In the genomic region with DNA sequence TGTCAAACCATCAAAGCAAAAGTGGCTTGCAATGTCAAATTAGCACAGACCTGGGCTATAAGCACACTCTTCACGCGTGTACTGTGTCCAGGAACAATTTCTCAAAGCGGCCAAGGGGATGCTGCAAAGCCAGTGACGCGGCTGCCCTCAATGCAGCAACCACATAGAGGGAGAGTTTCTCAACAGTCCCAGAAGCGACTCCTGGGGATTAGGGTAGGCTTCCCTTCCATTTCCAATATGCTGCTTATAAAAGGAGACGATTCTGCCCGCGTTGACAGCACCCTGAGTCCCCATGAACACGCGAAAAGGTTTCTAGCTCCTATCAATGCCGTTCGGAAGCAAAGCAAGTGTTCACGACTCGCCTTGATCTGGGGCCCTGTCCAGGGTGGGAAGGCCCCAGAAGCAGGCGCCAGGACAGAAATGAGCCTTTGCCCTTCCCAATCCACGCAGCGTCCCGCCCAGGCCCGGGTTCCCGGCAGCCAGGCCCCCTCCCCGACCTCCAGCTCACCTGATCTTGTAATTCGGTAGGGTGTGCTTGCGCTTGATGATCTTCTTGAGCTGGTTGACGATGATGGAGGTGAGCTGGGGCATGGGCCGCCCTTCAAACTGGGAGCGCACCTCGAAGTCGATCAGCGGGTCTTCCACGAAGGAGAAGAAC, we compare ENCODE assay signal across 1 cellular context.
TF ChIP-seq lines count a peak whose summit lies in the region.

No MANE protein-coding gene starts in this region.

TF ChIP-seq in HepG2, 621 proteins besides CTCF, POLR2A, EP300 and RAD21 (continued from another document and continues in another):
- TF ChIP-seq, protein P1, sequence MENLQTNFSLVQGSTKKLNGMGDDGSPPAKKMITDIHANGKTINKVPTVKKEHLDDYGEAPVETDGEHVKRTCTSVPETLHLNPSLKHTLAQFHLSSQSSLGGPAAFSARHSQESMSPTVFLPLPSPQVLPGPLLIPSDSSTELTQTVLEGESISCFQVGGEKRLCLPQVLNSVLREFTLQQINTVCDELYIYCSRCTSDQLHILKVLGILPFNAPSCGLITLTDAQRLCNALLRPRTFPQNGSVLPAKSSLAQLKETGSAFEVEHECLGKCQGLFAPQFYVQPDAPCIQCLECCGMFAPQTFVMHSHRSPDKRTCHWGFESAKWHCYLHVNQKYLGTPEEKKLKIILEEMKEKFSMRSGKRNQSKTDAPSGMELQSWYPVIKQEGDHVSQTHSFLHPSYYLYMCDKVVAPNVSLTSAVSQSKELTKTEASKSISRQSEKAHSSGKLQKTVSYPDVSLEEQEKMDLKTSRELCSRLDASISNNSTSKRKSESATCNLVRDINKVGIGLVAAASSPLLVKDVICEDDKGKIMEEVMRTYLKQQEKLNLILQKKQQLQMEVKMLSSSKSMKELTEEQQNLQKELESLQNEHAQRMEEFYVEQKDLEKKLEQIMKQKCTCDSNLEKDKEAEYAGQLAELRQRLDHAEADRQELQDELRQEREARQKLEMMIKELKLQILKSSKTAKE (CRISPR knock-in tag; IDR thresholded peaks at IDR 0.05; ENCODE audit: borderline replicate concordance), result no peak
- TF ChIP-seq, protein P2, sequence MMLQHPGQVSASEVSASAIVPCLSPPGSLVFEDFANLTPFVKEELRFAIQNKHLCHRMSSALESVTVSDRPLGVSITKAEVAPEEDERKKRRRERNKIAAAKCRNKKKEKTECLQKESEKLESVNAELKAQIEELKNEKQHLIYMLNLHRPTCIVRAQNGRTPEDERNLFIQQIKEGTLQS (CRISPR knock-in tag; IDR thresholded peaks at IDR 0.05), result no peak
- TF ChIP-seq, protein P3, sequence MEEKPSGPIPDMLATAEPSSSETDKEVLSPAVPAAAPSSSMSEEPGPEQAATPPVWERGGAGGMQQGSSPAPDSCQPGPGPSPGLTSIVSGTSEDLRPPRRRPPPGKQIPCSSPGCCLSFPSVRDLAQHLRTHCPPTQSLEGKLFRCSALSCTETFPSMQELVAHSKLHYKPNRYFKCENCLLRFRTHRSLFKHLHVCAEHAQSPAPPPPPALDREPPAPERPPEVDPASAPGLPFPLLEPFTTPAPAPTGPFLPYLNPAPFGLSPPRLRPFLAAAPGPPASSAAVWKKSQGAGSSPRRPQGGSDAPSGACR (CRISPR knock-in tag; IDR thresholded peaks at IDR 0.05), result no peak
- TF ChIP-seq TAF1 (CRISPR knock-in tag; IDR thresholded peaks at IDR 0.05), result 0 out of 2 replicates have a peak, but pooled peaks have one; percentile 25
- TF ChIP-seq JUN (CRISPR knock-in tag; IDR thresholded peaks at IDR 0.05), result no peak
- TF ChIP-seq ZBTB1 (CRISPR knock-in tag; IDR thresholded peaks at IDR 0.05; ENCODE audit: borderline replicate concordance), result no peak
- TF ChIP-seq, protein P4, sequence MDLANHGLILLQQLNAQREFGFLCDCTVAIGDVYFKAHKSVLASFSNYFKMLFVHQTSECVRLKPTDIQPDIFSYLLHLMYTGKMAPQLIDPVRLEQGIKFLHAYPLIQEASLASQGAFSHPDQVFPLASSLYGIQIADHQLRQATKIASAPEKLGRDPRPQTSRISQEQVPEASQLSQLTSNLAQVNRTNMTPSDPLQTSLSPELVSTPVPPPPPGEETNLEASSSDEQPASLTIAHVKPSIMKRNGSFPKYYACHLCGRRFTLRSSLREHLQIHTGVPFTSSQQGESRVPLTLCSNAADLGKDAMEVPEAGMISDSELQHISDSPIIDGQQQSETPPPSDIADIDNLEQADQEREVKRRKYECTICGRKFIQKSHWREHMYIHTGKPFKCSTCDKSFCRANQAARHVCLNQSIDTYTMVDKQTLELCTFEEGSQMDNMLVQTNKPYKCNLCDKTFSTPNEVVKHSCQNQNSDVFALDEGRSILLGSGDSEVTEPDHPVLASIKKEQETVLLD (CRISPR knock-in tag; IDR thresholded peaks at IDR 0.05; ENCODE audit: low read depth), result no peak
- TF ChIP-seq RXRA (CRISPR knock-in tag; IDR thresholded peaks at IDR 0.05), result no peak
- TF ChIP-seq CBX1 (IDR thresholded peaks at IDR 0.05; ENCODE audit: low read depth), result no peak
- TF ChIP-seq, protein P5, sequence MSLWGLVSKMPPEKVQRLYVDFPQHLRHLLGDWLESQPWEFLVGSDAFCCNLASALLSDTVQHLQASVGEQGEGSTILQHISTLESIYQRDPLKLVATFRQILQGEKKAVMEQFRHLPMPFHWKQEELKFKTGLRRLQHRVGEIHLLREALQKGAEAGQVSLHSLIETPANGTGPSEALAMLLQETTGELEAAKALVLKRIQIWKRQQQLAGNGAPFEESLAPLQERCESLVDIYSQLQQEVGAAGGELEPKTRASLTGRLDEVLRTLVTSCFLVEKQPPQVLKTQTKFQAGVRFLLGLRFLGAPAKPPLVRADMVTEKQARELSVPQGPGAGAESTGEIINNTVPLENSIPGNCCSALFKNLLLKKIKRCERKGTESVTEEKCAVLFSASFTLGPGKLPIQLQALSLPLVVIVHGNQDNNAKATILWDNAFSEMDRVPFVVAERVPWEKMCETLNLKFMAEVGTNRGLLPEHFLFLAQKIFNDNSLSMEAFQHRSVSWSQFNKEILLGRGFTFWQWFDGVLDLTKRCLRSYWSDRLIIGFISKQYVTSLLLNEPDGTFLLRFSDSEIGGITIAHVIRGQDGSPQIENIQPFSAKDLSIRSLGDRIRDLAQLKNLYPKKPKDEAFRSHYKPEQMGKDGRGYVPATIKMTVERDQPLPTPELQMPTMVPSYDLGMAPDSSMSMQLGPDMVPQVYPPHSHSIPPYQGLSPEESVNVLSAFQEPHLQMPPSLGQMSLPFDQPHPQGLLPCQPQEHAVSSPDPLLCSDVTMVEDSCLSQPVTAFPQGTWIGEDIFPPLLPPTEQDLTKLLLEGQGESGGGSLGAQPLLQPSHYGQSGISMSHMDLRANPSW (CRISPR knock-in tag; IDR thresholded peaks at IDR 0.05; ENCODE audit: borderline replicate concordance), result no peak
- TF ChIP-seq ZNF136 (CRISPR knock-in tag; IDR thresholded peaks at IDR 0.05; ENCODE audit: low read depth), result no peak
- no peak for TF ChIP-seq TBL1XR1 (IDR thresholded peaks at IDR 0.05; ENCODE audit: borderline replicate concordance, low read length, partially characterized antibody)
- TF ChIP-seq ZSCAN21 (CRISPR knock-in tag; IDR thresholded peaks at IDR 0.05; ENCODE audit: borderline replicate concordance), result no peak; the same call in 1 of the 2 replicates
- TF ChIP-seq ZEB1 (IDR thresholded peaks at IDR 0.05; ENCODE audit: insufficient replicate concordance, low read depth), result no peak
- TF ChIP-seq, protein P6, sequence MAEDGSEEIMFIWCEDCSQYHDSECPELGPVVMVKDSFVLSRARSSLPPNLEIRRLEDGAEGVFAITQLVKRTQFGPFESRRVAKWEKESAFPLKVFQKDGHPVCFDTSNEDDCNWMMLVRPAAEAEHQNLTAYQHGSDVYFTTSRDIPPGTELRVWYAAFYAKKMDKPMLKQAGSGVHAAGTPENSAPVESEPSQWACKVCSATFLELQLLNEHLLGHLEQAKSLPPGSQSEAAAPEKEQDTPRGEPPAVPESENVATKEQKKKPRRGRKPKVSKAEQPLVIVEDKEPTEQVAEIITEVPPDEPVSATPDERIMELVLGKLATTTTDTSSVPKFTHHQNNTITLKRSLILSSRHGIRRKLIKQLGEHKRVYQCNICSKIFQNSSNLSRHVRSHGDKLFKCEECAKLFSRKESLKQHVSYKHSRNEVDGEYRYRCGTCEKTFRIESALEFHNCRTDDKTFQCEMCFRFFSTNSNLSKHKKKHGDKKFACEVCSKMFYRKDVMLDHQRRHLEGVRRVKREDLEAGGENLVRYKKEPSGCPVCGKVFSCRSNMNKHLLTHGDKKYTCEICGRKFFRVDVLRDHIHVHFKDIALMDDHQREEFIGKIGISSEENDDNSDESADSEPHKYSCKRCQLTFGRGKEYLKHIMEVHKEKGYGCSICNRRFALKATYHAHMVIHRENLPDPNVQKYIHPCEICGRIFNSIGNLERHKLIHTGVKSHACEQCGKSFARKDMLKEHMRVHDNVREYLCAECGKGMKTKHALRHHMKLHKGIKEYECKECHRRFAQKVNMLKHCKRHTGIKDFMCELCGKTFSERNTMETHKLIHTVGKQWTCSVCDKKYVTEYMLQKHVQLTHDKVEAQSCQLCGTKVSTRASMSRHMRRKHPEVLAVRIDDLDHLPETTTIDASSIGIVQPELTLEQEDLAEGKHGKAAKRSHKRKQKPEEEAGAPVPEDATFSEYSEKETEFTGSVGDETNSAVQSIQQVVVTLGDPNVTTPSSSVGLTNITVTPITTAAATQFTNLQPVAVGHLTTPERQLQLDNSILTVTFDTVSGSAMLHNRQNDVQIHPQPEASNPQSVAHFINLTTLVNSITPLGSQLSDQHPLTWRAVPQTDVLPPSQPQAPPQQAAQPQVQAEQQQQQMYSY (CRISPR knock-in tag; IDR thresholded peaks at IDR 0.05), result no peak
- TF ChIP-seq, protein P7, sequence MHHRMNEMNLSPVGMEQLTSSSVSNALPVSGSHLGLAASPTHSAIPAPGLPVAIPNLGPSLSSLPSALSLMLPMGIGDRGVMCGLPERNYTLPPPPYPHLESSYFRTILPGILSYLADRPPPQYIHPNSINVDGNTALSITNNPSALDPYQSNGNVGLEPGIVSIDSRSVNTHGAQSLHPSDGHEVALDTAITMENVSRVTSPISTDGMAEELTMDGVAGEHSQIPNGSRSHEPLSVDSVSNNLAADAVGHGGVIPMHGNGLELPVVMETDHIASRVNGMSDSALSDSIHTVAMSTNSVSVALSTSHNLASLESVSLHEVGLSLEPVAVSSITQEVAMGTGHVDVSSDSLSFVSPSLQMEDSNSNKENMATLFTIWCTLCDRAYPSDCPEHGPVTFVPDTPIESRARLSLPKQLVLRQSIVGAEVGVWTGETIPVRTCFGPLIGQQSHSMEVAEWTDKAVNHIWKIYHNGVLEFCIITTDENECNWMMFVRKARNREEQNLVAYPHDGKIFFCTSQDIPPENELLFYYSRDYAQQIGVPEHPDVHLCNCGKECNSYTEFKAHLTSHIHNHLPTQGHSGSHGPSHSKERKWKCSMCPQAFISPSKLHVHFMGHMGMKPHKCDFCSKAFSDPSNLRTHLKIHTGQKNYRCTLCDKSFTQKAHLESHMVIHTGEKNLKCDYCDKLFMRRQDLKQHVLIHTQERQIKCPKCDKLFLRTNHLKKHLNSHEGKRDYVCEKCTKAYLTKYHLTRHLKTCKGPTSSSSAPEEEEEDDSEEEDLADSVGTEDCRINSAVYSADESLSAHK (CRISPR knock-in tag; IDR thresholded peaks at IDR 0.05; ENCODE audit: borderline replicate concordance), result no peak
- no peak for TF ChIP-seq ZSCAN22 (CRISPR knock-in tag; IDR thresholded peaks at IDR 0.05)
- no peak for TF ChIP-seq SOX5 (CRISPR knock-in tag; IDR thresholded peaks at IDR 0.05; ENCODE audit: borderline replicate concordance)
- TF ChIP-seq ZNF780A (CRISPR knock-in tag; IDR thresholded peaks at IDR 0.05), result no peak
- no peak for TF ChIP-seq KMT2A (CRISPR knock-in tag; IDR thresholded peaks at IDR 0.05)
- no peak for TF ChIP-seq MBNL3 (CRISPR knock-in tag; conservative IDR thresholded peaks at IDR 0.05)
- TF ChIP-seq, protein P8, sequence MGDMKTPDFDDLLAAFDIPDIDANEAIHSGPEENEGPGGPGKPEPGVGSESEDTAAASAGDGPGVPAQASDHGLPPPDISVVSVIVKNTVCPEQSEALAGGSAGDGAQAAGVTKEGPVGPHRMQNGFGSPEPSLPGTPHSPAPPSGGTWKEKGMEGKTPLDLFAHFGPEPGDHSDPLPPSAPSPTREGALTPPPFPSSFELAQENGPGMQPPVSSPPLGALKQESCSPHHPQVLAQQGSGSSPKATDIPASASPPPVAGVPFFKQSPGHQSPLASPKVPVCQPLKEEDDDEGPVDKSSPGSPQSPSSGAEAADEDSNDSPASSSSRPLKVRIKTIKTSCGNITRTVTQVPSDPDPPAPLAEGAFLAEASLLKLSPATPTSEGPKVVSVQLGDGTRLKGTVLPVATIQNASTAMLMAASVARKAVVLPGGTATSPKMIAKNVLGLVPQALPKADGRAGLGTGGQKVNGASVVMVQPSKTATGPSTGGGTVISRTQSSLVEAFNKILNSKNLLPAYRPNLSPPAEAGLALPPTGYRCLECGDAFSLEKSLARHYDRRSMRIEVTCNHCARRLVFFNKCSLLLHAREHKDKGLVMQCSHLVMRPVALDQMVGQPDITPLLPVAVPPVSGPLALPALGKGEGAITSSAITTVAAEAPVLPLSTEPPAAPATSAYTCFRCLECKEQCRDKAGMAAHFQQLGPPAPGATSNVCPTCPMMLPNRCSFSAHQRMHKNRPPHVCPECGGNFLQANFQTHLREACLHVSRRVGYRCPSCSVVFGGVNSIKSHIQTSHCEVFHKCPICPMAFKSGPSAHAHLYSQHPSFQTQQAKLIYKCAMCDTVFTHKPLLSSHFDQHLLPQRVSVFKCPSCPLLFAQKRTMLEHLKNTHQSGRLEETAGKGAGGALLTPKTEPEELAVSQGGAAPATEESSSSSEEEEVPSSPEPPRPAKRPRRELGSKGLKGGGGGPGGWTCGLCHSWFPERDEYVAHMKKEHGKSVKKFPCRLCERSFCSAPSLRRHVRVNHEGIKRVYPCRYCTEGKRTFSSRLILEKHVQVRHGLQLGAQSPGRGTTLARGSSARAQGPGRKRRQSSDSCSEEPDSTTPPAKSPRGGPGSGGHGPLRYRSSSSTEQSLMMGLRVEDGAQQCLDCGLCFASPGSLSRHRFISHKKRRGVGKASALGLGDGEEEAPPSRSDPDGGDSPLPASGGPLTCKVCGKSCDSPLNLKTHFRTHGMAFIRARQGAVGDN (CRISPR knock-in tag; IDR thresholded peaks at IDR 0.05), result peak; percentile 63; the same call in 1 of the 2 replicates
- no peak for TF ChIP-seq ETV5 (CRISPR knock-in tag; IDR thresholded peaks at IDR 0.05; ENCODE audit: borderline replicate concordance)
- TF ChIP-seq ATF7-NPFF (CRISPR knock-in tag; IDR thresholded peaks at IDR 0.05; ENCODE audit: low read depth), result no peak; the same call in 1 of the 2 replicates
- TF ChIP-seq ZNF777 (CRISPR knock-in tag; IDR thresholded peaks at IDR 0.05), result peak; percentile 7; the same call in 1 of the 2 replicates
- TF ChIP-seq SAFB2 (CRISPR knock-in tag; IDR thresholded peaks at IDR 0.05; ENCODE audit: borderline replicate concordance, low read depth), result no peak
- TF ChIP-seq KLF6 (CRISPR knock-in tag; IDR thresholded peaks at IDR 0.05), result no peak
- no peak for TF ChIP-seq ZNF274 (CRISPR knock-in tag; IDR thresholded peaks at IDR 0.05)
- 0 out of 2 replicates have a peak, but pooled peaks have one; percentile 18 for TF ChIP-seq ZC3H13 (CRISPR knock-in tag; IDR thresholded peaks at IDR 0.05)
- no peak for TF ChIP-seq XRCC5 (optimal IDR thresholded peaks at IDR 0.05; ENCODE audit: low read length)
- no peak for TF ChIP-seq NFE2L2 (IDR thresholded peaks at IDR 0.05; ENCODE audit: low read length)
- TF ChIP-seq ELF4 (CRISPR knock-in tag; IDR thresholded peaks at IDR 0.05; ENCODE audit: borderline replicate concordance), result no peak
- peak; percentile 43; the same call in 1 of the 2 replicates for TF ChIP-seq PHF8 (CRISPR knock-in tag; IDR thresholded peaks at IDR 0.05)
- TF ChIP-seq FOXA3 (CRISPR knock-in tag; IDR thresholded peaks at IDR 0.05), result no peak
- TF ChIP-seq ZNF17 (CRISPR knock-in tag; IDR thresholded peaks at IDR 0.05), result no peak
- TF ChIP-seq, protein P9, sequence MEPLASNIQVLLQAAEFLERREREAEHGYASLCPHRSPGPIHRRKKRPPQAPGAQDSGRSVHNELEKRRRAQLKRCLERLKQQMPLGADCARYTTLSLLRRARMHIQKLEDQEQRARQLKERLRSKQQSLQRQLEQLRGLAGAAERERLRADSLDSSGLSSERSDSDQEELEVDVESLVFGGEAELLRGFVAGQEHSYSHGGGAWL (CRISPR knock-in tag; IDR thresholded peaks at IDR 0.05), result no peak
- no peak for TF ChIP-seq SNAPC2 (CRISPR knock-in tag; IDR thresholded peaks at IDR 0.05)
- no peak for TF ChIP-seq ZNF230 (CRISPR knock-in tag; IDR thresholded peaks at IDR 0.05)
- no peak for TF ChIP-seq ZNF343 (CRISPR knock-in tag; IDR thresholded peaks at IDR 0.05)
- no peak for TF ChIP-seq KMT2B (CRISPR knock-in tag; IDR thresholded peaks at IDR 0.05)
- no peak for TF ChIP-seq ZFP37 (CRISPR knock-in tag; IDR thresholded peaks at IDR 0.05; ENCODE audit: borderline replicate concordance)
